ENCODE assay signal across 8 cellular contexts in genomic region chr4:175536852-175537453, GRCh38.
DNase-seq lines count a peak whose midpoint lies in the region; ATAC-seq and TF ChIP-seq lines count a peak whose summit lies in the region.

No MANE protein-coding gene starts in this region.

- peak; percentile 60 for ATAC-seq in HG02678 (IDR thresholded peaks at IDR 0.05; ENCODE audit: unreplicated experiment)

- peak; percentile 32 for TF ChIP-seq CTCF in GM06990 (IDR thresholded peaks at IDR 0.05; ENCODE audit: insufficient read depth, low read length, poor library complexity, severe bottlenecking)

- no peak overlapping the region for H3K4me3 ChIP-seq in GM06990 (replicated peaks; ENCODE audit: low read depth, low read length)

- H3K27me3 ChIP-seq in GM06990 (replicated peaks; ENCODE audit: control insufficient read depth, insufficient read depth, low read length) = no peaks in the 10 kb centered on the region

- H3K36me3 ChIP-seq in GM06990 (ENCODE audit: control insufficient read depth, insufficient read depth, low read length) = no peaks in the 10 kb centered on the region

- intact Hi-C loops in posterior cingulate gyrus (cut with DNase I) = loop anchor here (1.0 to 2.0 kb wide), 2 partner anchors 772 to 1172 kb away; no protein-coding TSS in a partner anchor

- DNase-seq in GM06990 (ENCODE audit: extremely low read depth, insufficient read length) = peak; percentile 25
- DNase-seq in NCI-H510A treated with DMSO at 0.1 percent for 48 hours (lab: John Stamatoyannopoulos, UW) = peak; percentile 62
- peak; percentile 57 for DNase-seq in cerebellar cortex (ENCODE audit: low spot score)
- DNase-seq in midbrain (lab: John Stamatoyannopoulos, UW) = peak; percentile 42
- no peak for DNase-seq in stimulated activated CD4-positive, alpha-beta T cell treated with anti-CD3 and anti-CD28 coated beads, Interleukin-2, amount 100 ng/mL, for 24 hours
- DNase-seq in KG1 (lab: John Stamatoyannopoulos, UW) = no peak
- no peak for DNase-seq in posterior cingulate gyrus

Comparison
In these comparisons a context has a peak if more than half of its experiments do, and no peak if none do; other contexts are left out.
1. DNase-seq: peak in GM06990 (single experiment), NCI-H510A treated with DMSO at 0.1 percent for 48 hours (single experiment), cerebellar cortex (single experiment) and midbrain (single experiment); none in stimulated activated CD4-positive, alpha-beta T cell treated with anti-CD3 and anti-CD28 coated beads, Interleukin-2, amount 100 ng/mL, for 24 hours (0 of 2), KG1 (single experiment) and posterior cingulate gyrus (0 of 10).